In genomic region chr3:157135671-157136396, GRCh38 we compare ENCODE assay signal across 1 cellular context.
TF ChIP-seq lines count a peak whose summit lies in the region.

No MANE protein-coding gene starts in this region.

TF ChIP-seq in K562, 482 proteins besides CTCF, POLR2A, EP300 and RAD21 (continued from another document and continues in another):
- TF ChIP-seq MYC (IDR thresholded peaks at IDR 0.05; ENCODE audit: low read depth, low read length) (peak; percentile 34; the same call in 1 of the 2 replicates), MYC (CRISPR knock-in tag; IDR thresholded peaks at IDR 0.05; ENCODE audit: borderline replicate concordance, low read depth) (no peak), RCOR1 (IDR thresholded peaks at IDR 0.05; ENCODE audit: borderline replicate concordance in 1 of 2, low read depth in 2 of 2, low read length in 2 of 2) (peak in 1 of 2 experiments; percentile 70; a peak in 2 of 4 replicates), BACH1 (tag; IDR thresholded peaks at IDR 0.05) (0 out of 2 replicates have a peak, but pooled peaks have one; percentile 32), SMAD1 (IDR thresholded peaks at IDR 0.05; ENCODE audit: low read depth, low read length, partially characterized antibody) (no peak), ZNF311 (CRISPR knock-in tag; IDR thresholded peaks at IDR 0.05) (no peak), GATA2 (CRISPR knock-in tag; IDR thresholded peaks at IDR 0.05) (peak; percentile 49; the same call in 1 of the 2 replicates), BMI1 (IDR thresholded peaks at IDR 0.05; ENCODE audit: low read length) (no peak), NCOA2 (IDR thresholded peaks at IDR 0.05; ENCODE audit: partially characterized antibody in 2 of 2) (no peak), NEUROD1 (IDR thresholded peaks at IDR 0.05; ENCODE audit: borderline replicate concordance, low read depth, low read length, partially characterized antibody) (no peak), CC2D1A (IDR thresholded peaks at IDR 0.05) (0 out of 2 replicates have a peak, but pooled peaks have one; percentile 26), ADNP (tag; IDR thresholded peaks at IDR 0.05) (no peak), FOSL1 (tag; conservative IDR thresholded peaks at IDR 0.05) (peak; percentile 66), EHMT2 (IDR thresholded peaks at IDR 0.05) (0 out of 2 replicates have a peak, but pooled peaks have one; percentile 11), MAZ (CRISPR knock-in tag; conservative IDR thresholded peaks at IDR 0.05 in 1 of 2, IDR thresholded peaks at IDR 0.05 in 1 of 2) (peak in 1 of 2 experiments; percentile 48; a peak in 2 of 4 replicates), NFIC (IDR thresholded peaks at IDR 0.05) (no peak), TRIM28 (IDR thresholded peaks at IDR 0.05) (no peak), CHD1 (IDR thresholded peaks at IDR 0.05; ENCODE audit: low read length) (no peak), JUND (IDR thresholded peaks at IDR 0.05; ENCODE audit: borderline replicate concordance, low read depth, low read length) (peak; percentile 81), JUND (tag; IDR thresholded peaks at IDR 0.05; ENCODE audit: borderline replicate concordance, low read depth, low read length) (peak; percentile 80; the same call in 1 of the 3 replicates), MEIS2 (IDR thresholded peaks at IDR 0.05; ENCODE audit: partially characterized antibody) (peak; percentile 67), NFIX (CRISPR knock-in tag; IDR thresholded peaks at IDR 0.05; ENCODE audit: low read depth) (no peak), GMEB1 (CRISPR knock-in tag; IDR thresholded peaks at IDR 0.05) (no peak), SOX6 (IDR thresholded peaks at IDR 0.05) (peak; percentile 27; the same call in 1 of the 2 replicates), ZNF696 (CRISPR knock-in tag; conservative IDR thresholded peaks at IDR 0.05) (no peak), CTBP1 (IDR thresholded peaks at IDR 0.05; ENCODE audit: borderline replicate concordance) (peak; percentile 42; the same call in 1 of the 2 replicates), ARID2 (IDR thresholded peaks at IDR 0.05) (peak; percentile 68; the same call in 1 of the 2 replicates), DEAF1 (CRISPR knock-in tag; IDR thresholded peaks at IDR 0.05) (peak; percentile 55; the same call in 1 of the 2 replicates), TARDBP (IDR thresholded peaks at IDR 0.05) (no peak), ZNF24 (IDR thresholded peaks at IDR 0.05) (peak; percentile 42; the same call in 1 of the 2 replicates), SMC3 (conservative IDR thresholded peaks at IDR 0.05; ENCODE audit: insufficient read depth, low read depth, low read length) (peak; percentile 46; the same call in 1 of the 2 replicates), DPF2 (IDR thresholded peaks at IDR 0.05) (0 out of 2 replicates have a peak, but pooled peaks have one; percentile 11), JUN (IDR thresholded peaks at IDR 0.05; ENCODE audit: borderline replicate concordance, low read depth, low read length) (0 out of 2 replicates have a peak, but pooled peaks have one; percentile 45), JUN (CRISPR knock-in tag; IDR thresholded peaks at IDR 0.05; ENCODE audit: borderline replicate concordance) (no peak), NFRKB (IDR thresholded peaks at IDR 0.05; ENCODE audit: low read depth) (no peak), MNT (conservative IDR thresholded peaks at IDR 0.05) (no peak)
- TF ChIP-seq, protein P1, sequence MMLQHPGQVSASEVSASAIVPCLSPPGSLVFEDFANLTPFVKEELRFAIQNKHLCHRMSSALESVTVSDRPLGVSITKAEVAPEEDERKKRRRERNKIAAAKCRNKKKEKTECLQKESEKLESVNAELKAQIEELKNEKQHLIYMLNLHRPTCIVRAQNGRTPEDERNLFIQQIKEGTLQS (IDR thresholded peaks at IDR 0.05), result peak; percentile 51; the same call in 1 of the 2 replicates
- TF ChIP-seq, protein P1 (CRISPR knock-in tag; conservative IDR thresholded peaks at IDR 0.05), result no peak
- TF ChIP-seq, protein P2, sequence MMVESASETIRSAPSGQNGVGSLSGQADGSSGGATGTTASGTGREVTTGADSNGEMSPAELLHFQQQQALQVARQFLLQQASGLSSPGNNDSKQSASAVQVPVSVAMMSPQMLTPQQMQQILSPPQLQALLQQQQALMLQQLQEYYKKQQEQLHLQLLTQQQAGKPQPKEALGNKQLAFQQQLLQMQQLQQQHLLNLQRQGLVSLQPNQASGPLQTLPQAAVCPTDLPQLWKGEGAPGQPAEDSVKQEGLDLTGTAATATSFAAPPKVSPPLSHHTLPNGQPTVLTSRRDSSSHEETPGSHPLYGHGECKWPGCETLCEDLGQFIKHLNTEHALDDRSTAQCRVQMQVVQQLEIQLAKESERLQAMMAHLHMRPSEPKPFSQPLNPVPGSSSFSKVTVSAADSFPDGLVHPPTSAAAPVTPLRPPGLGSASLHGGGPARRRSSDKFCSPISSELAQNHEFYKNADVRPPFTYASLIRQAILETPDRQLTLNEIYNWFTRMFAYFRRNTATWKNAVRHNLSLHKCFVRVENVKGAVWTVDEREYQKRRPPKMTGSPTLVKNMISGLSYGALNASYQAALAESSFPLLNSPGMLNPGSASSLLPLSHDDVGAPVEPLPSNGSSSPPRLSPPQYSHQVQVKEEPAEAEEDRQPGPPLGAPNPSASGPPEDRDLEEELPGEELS (CRISPR knock-in tag; IDR thresholded peaks at IDR 0.05; ENCODE audit: borderline replicate concordance), result no peak
- TF ChIP-seq, protein P3, sequence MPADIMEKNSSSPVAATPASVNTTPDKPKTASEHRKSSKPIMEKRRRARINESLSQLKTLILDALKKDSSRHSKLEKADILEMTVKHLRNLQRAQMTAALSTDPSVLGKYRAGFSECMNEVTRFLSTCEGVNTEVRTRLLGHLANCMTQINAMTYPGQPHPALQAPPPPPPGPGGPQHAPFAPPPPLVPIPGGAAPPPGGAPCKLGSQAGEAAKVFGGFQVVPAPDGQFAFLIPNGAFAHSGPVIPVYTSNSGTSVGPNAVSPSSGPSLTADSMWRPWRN (IDR thresholded peaks at IDR 0.05; ENCODE audit: low read depth), result no peak
- TF ChIP-seq, protein P4, sequence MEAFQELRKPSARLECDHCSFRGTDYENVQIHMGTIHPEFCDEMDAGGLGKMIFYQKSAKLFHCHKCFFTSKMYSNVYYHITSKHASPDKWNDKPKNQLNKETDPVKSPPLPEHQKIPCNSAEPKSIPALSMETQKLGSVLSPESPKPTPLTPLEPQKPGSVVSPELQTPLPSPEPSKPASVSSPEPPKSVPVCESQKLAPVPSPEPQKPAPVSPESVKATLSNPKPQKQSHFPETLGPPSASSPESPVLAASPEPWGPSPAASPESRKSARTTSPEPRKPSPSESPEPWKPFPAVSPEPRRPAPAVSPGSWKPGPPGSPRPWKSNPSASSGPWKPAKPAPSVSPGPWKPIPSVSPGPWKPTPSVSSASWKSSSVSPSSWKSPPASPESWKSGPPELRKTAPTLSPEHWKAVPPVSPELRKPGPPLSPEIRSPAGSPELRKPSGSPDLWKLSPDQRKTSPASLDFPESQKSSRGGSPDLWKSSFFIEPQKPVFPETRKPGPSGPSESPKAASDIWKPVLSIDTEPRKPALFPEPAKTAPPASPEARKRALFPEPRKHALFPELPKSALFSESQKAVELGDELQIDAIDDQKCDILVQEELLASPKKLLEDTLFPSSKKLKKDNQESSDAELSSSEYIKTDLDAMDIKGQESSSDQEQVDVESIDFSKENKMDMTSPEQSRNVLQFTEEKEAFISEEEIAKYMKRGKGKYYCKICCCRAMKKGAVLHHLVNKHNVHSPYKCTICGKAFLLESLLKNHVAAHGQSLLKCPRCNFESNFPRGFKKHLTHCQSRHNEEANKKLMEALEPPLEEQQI (IDR thresholded peaks at IDR 0.05), result no peak
- TF ChIP-seq, protein P5, sequence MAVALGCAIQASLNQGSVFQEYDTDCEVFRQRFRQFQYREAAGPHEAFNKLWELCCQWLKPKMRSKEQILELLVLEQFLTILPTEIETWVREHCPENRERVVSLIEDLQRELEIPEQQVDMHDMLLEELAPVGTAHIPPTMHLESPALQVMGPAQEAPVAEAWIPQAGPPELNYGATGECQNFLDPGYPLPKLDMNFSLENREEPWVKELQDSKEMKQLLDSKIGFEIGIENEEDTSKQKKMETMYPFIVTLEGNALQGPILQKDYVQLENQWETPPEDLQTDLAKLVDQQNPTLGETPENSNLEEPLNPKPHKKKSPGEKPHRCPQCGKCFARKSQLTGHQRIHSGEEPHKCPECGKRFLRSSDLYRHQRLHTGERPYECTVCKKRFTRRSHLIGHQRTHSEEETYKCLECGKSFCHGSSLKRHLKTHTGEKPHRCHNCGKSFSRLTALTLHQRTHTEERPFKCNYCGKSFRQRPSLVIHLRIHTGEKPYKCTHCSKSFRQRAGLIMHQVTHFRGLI (CRISPR knock-in tag; IDR thresholded peaks at IDR 0.05), result no peak
- TF ChIP-seq, protein P6, sequence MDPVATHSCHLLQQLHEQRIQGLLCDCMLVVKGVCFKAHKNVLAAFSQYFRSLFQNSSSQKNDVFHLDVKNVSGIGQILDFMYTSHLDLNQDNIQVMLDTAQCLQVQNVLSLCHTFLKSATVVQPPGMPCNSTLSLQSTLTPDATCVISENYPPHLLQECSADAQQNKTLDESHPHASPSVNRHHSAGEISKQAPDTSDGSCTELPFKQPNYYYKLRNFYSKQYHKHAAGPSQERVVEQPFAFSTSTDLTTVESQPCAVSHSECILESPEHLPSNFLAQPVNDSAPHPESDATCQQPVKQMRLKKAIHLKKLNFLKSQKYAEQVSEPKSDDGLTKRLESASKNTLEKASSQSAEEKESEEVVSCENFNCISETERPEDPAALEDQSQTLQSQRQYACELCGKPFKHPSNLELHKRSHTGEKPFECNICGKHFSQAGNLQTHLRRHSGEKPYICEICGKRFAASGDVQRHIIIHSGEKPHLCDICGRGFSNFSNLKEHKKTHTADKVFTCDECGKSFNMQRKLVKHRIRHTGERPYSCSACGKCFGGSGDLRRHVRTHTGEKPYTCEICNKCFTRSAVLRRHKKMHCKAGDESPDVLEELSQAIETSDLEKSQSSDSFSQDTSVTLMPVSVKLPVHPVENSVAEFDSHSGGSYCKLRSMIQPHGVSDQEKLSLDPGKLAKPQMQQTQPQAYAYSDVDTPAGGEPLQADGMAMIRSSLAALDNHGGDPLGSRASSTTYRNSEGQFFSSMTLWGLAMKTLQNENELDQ (CRISPR knock-in tag; IDR thresholded peaks at IDR 0.05; ENCODE audit: borderline replicate concordance), result no peak
- TF ChIP-seq, protein P7, sequence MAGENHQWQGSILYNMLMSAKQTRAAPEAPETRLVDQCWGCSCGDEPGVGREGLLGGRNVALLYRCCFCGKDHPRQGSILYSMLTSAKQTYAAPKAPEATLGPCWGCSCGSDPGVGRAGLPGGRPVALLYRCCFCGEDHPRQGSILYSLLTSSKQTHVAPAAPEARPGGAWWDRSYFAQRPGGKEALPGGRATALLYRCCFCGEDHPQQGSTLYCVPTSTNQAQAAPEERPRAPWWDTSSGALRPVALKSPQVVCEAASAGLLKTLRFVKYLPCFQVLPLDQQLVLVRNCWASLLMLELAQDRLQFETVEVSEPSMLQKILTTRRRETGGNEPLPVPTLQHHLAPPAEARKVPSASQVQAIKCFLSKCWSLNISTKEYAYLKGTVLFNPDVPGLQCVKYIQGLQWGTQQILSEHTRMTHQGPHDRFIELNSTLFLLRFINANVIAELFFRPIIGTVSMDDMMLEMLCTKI (IDR thresholded peaks at IDR 0.05; ENCODE audit: partially characterized antibody), result no peak
